In the genomic region with DNA sequence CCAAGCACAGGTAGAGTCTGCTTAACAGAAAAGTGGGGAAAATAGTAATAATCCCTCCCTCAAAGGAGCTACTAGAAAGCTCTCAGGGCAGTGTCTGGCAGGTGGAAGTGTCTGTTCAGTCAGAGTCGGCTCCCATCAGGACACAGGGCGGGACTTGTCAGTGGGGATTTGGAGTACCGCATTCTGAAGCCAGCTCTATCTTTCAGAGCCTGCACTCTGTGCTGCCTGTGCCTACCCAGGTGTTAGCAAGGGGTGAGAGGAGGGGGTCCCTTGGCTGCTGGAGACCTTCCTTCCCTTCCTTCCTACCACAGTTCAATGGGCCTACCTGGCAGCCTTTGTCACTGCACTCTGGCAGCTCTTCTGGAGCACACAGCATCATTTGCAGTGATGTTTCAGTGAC, we compare ENCODE assay signal across 26 cellular contexts.
"Had no signal": no experiment of that assay in that cellular context is flagged by ENCODE, and none has a peak within 500 bp of the region (broad histone marks: within the 10 kb centered on the region; RNA-seq: fewer than 3 reads in every experiment).

No MANE protein-coding gene starts in this region.

- FAIRE-seq: pancreas, small intestine had no signal

- H3K4me1 ChIP-seq: left ventricle myocardium inferior, pancreas, prostate gland, sigmoid colon, tibial nerve, uterus had no signal

- DNase-seq: heart right ventricle; left ventricle myocardium inferior; mesendoderm; midbrain; mucosa of descending colon; naive thymus-derived CD4-positive, alpha-beta T cell; nucleus accumbens; pancreas; retina; right cardiac atrium; sigmoid colon; small intestine; stimulated activated CD4-positive, alpha-beta T cell treated with anti-CD3 and anti-CD28 coated beads, Interleukin-1b, Interleukin-23, amount 100 ng/mL, for 48 hours; stimulated activated CD4-positive, alpha-beta T cell treated with anti-CD3 and anti-CD28 coated beads, Interleukin-2, amount 100 ng/mL, for 48 hours; stimulated activated CD4-positive, alpha-beta T cell treated with anti-CD3 and anti-CD28 coated beads, Interleukin-4, amount 100 ng/mL, for 4 hours; stimulated activated CD8-positive, alpha-beta memory T cell treated with anti-CD3 and anti-CD28 coated beads, Interleukin-4, amount 100 ng/mL, for 48 hours; stimulated activated naive CD4-positive, alpha-beta T cell treated with Interleukin-2 at 50 U/mL for 16 hours; stimulated activated naive CD8-positive, alpha-beta T cell treated with anti-CD3 and anti-CD28 coated beads, Interleukin-15, amount 100 ng/mL, for 72 hours; substantia nigra; uterus had no signal

- H3K36me3 ChIP-seq: heart right ventricle, left ventricle myocardium inferior, pancreas, prostate gland, sigmoid colon, tibial nerve, uterus had no signal

- H3K4me3 ChIP-seq: heart right ventricle, hepatocyte, left ventricle myocardium inferior, lung, mucosa of descending colon, pancreas, prostate gland, sigmoid colon, tibial nerve, uterus had no signal

- H3K9me3 ChIP-seq: mucosa of descending colon, pancreas, prostate gland, uterus had no signal

- ATAC-seq: heart right ventricle; mucosa of descending colon; naive thymus-derived CD4-positive, alpha-beta T cell; natural killer cell treated with Interleukin-12 subunit alpha and Interleukin-12 subunit beta and Interleukin-15 and Interleukin-18, amount 100 ng/mL, for 72 hours; pancreas; right cardiac atrium; stimulated activated memory B cell treated with anti-CD40 and anti-IgM and Interleukin-4, amounts not matched to agents 10 μg/mL and 1 μg/mL and 100 μg/mL, for 72 hours; stimulated activated naive CD8-positive, alpha-beta T cell treated with anti-CD3 and anti-CD28 coated beads, Interleukin-15, amount 100 ng/mL, for 72 hours had no signal

- H3K27ac ChIP-seq: heart right ventricle, hepatocyte, left ventricle myocardium inferior, pancreas, prostate gland, sigmoid colon, tibial nerve, uterus had no signal
